10 cellular contexts compared by ENCODE assay signal in the genomic region with DNA sequence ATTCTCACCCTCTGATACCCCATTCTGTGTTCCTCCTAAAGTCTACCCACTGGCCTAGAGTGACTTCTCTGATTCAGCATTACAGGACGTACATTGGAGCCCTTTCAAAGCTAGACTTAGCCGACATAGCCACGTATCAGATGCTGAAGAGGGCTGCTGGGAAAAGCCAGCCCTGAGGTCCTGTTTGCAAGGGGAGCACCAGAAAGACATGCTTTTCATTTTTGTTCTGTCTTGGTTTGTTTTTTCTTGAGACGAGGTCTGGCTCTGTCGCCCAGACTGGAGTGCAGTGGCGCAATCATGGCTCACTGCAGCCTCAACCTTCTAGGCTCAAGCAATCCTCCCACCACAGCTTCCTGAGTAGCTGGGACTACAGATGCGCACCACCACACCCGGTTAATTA. TPM values are rescaled to one million over a fixed set of nuclear protein-coding genes. Genes with fewer than 3 reads are reported as not detected.
DNase-seq lines count a peak whose midpoint lies in the region; ATAC-seq and TF ChIP-seq lines count a peak whose summit lies in the region.
"Had no signal": no experiment of that assay in that cellular context is flagged by ENCODE, and none has a peak within 500 bp of the region (broad histone marks: within the 10 kb centered on the region; RNA-seq: fewer than 3 reads in every experiment).

No MANE protein-coding gene starts in this region.

- H3K14ac ChIP-seq in IMR-90 (replicated peaks; ENCODE audit: low read depth, low read length): peak overlapping the region; percentile 8; the same call in 1 of the 2 replicates

- BruUV-seq in IMR-90 (replicated peaks; lab: Mats Ljungman, UMichigan): no TSS peak

- TF ChIP-seq POLR2A in IMR-90 (IDR thresholded peaks at IDR 0.05; ENCODE audit: low read depth, low read length): 0 out of 2 replicates have a peak, but pooled peaks have one; percentile 28

- peak overlapping the region; percentile 39 for H3K18ac ChIP-seq in IMR-90 (ENCODE audit: low read depth, low read length)

- peak overlapping the region; percentile 93 for H2BK20ac ChIP-seq in IMR-90 (ENCODE audit: low read depth, low read length)

- POLR2A ChIA-PET in IMR-90 (lab: Charles Lee; ENCODE audit: unreplicated experiment): interaction anchor here (1.0 to 1.2 kb wide), 2 partner anchors 48 to 51 kb away, joined by 3 to 4 read pairs; no protein-coding TSS in a partner anchor

- DNase-seq in AG09309 (ENCODE audit: low read depth) (peak; percentile 71), IMR-90 (peak; percentile 88), hepatic stellate cell (ENCODE audit: low spot score) (peak; percentile 68), hypothalamus (lab: John Stamatoyannopoulos, UW) (no peak), NCI-H2081 treated with DMSO at 0.1 percent for 48 hours (lab: John Stamatoyannopoulos, UW) (no peak), sciatic nerve (ENCODE audit: low spot score) (no peak)
- peak; percentile 66 for DNase-seq in activated effector memory CD4-positive, alpha-beta T cell treated with anti-CD3 and anti-CD28 coated beads, Interleukin-2, amount 50 U/mL, for 16 hours
- DNase-seq: adrenal gland, NCI-H446 had no signal

- peaks cover 12% of the 10 kb centered on the region for H3K4me1 ChIP-seq in IMR-90 (ENCODE audit: control insufficient read depth, insufficient read depth, low read length)

- H3K56ac ChIP-seq in IMR-90 (ENCODE audit: extremely low read depth, insufficient read depth, low read length): peak overlapping the region; percentile 95

- H2AK5ac ChIP-seq in IMR-90 (ENCODE audit: low read depth, low read length): peak overlapping the region; percentile 95; the same call in 1 of the 2 replicates

- H2BK120ac ChIP-seq in IMR-90 (ENCODE audit: low read depth, low read length): peak overlapping the region; percentile 99

- H3K23ac ChIP-seq in IMR-90 (ENCODE audit: low read depth, low read length): peak overlapping the region; percentile 74; the same call in 1 of the 2 replicates

- peak overlapping the region; percentile 96 for H3K4ac ChIP-seq in IMR-90 (ENCODE audit: low read depth, low read length)

- peak overlapping the region; percentile 9; the same call in 1 of the 2 replicates for H3K9ac ChIP-seq in IMR-90 (ENCODE audit: low read depth, low read length)

- H4K8ac ChIP-seq in IMR-90 (ENCODE audit: low read depth in 2 of 2, low read length in 2 of 2): peak overlapping the region; percentile 87 to 93; a peak in 3 of 4 replicates

- intact Hi-C loops in IMR-90 (cut with micrococcal nuclease): no loop called here
- intact Hi-C loops in sciatic nerve (cut with DNase I): no loop called here

- dilution Hi-C loops in IMR-90 (cut with HindIII; ENCODE audit: low sequenced_read_pairs, unreplicated experiment): no loop called here

- CTCF ChIA-PET in IMR-90 (lab: Yijun Ruan, JAX): interaction anchor here (0.5 to 1.2 kb wide), 2 partner anchors 48 to 73 kb away, joined by 3 read pairs; no protein-coding TSS in a partner anchor

- peak overlapping the region; percentile 42; the same call in 2 of the 3 replicates for H2BK15ac ChIP-seq in IMR-90 (ENCODE audit: low read depth, low read length)

- no peaks in the 10 kb centered on the region for H3K9me3 ChIP-seq in IMR-90 (ENCODE audit: control insufficient read depth, insufficient read depth, low read length)
- H3K9me3 ChIP-seq: adrenal gland had no signal

- no peak overlapping the region for H3K4me3 ChIP-seq in AG09309 (ENCODE audit: control insufficient read depth, low read depth, low read length)
- H3K4me3 ChIP-seq in IMR-90 (ENCODE audit: insufficient read depth, low read depth, low read length): no peak overlapping the region
- H3K4me3 ChIP-seq: adrenal gland had no signal

- in situ Hi-C loops in IMR-90 (cut with MboI; ENCODE audit: low sequenced_read_pairs): no loop called here

- peak overlapping the region; percentile 99 for H4K91ac ChIP-seq in IMR-90 (ENCODE audit: insufficient read depth, low read depth, low read length)

- 30% methylated on average over 2 of the region's 8 CpGs; no CpG with 5 or more reads in 1 of the 2 experiments for WGBS in IMR-90 (ENCODE audit: extremely low coverage in 2 of 2, insufficient read length in 1 of 2), 2 experiments

- H4K20me1 ChIP-seq in IMR-90 (ENCODE audit: insufficient read depth, low read length): no peaks in the 10 kb centered on the region

- peak; percentile 68 for ATAC-seq in IMR-90 (ENCODE audit: low read depth)
- ATAC-seq in HG03521 (IDR thresholded peaks at IDR 0.05; ENCODE audit: unreplicated experiment): no peak
- no peak for ATAC-seq in sciatic nerve

- TF ChIP-seq RAD21 in IMR-90 (IDR thresholded peaks at IDR 0.05; ENCODE audit: low read length): no peak

- no peaks in the 10 kb centered on the region; the same call in 1 of the 2 replicates for H3K9me1 ChIP-seq in IMR-90 (ENCODE audit: insufficient read depth, low read length)

- peak overlapping the region; percentile 66 for H2AK9ac ChIP-seq in IMR-90 (replicated peaks; ENCODE audit: low read depth, low read length, poor library complexity)

- peak overlapping the region; percentile 0; the same call in 1 of the 2 replicates for H4K5ac ChIP-seq in IMR-90 (ENCODE audit: low read depth, low read length)

- TF ChIP-seq CTCF in AG09309 (IDR thresholded peaks at IDR 0.05; ENCODE audit: control insufficient read depth, insufficient read depth, low read depth, low read length, missing control alignments) (no peak), IMR-90 (conservative IDR thresholded peaks at IDR 0.05; ENCODE audit: low read depth, low read length) (no peak)

- H2AFZ ChIP-seq in IMR-90 (replicated peaks; ENCODE audit: low read length, poor library complexity): peak overlapping the region; percentile 82

- H3K27ac ChIP-seq in IMR-90 (ENCODE audit: insufficient read depth, low read length): peak overlapping the region; percentile 87; the same call in 1 of the 2 replicates

- H3K27me3 ChIP-seq in IMR-90 (ENCODE audit: control insufficient read depth, insufficient read depth, low read length): no peaks in the 10 kb centered on the region
- H3K27me3 ChIP-seq: adrenal gland had no signal

- no peaks in the 10 kb centered on the region for H3K36me3 ChIP-seq in IMR-90 (ENCODE audit: control insufficient read depth, insufficient read depth, low read length)
- H3K36me3 ChIP-seq: adrenal gland had no signal

- H3K4me2 ChIP-seq in IMR-90 (ENCODE audit: low read depth, low read length): no peak overlapping the region

- peaks cover 0 to 20% of the 10 kb centered on the region in 2 experiments; a peak in 2 of 4 replicates for H3K79me1 ChIP-seq in IMR-90 (ENCODE audit: low read depth in 1 of 2, low read length in 2 of 2)

- H2BK5ac ChIP-seq in IMR-90 (ENCODE audit: low read depth, low read length, poor library complexity, severe bottlenecking): peak overlapping the region; percentile 87

TF ChIP-seq in IMR-90, 13 proteins besides CTCF, POLR2A, EP300 and RAD21:
- TF ChIP-seq MAZ (IDR thresholded peaks at IDR 0.05; ENCODE audit: borderline replicate concordance, low read depth, low read length) (peak; percentile 50; the same call in 1 of the 2 replicates), MAFK (IDR thresholded peaks at IDR 0.05; ENCODE audit: low read depth, low read length) (no peak), FOS (IDR thresholded peaks at IDR 0.05; ENCODE audit: low read depth, low read length) (peak; percentile 21; the same call in 1 of the 2 replicates), MXI1 (IDR thresholded peaks at IDR 0.05; ENCODE audit: borderline replicate concordance, low read depth, low read length) (no peak), CEBPB (IDR thresholded peaks at IDR 0.05; ENCODE audit: low read depth, low read length) (peak; percentile 95), RCOR1 (IDR thresholded peaks at IDR 0.05; ENCODE audit: insufficient replicate concordance, low read length) (no peak), CHD1 (IDR thresholded peaks at IDR 0.05; ENCODE audit: low read depth, low read length) (no peak), BHLHE40 (IDR thresholded peaks at IDR 0.05; ENCODE audit: low read depth, low read length) (no peak), USF2 (IDR thresholded peaks at IDR 0.05; ENCODE audit: low read depth, low read length) (no peak), NFE2L2 (IDR thresholded peaks at IDR 0.05; ENCODE audit: low read depth, low read length) (peak; percentile 7; the same call in 1 of the 2 replicates), RFX5 (IDR thresholded peaks at IDR 0.05; ENCODE audit: low read depth, low read length) (no peak), SMC3 (IDR thresholded peaks at IDR 0.05; ENCODE audit: low read depth, low read length) (no peak)
- TF ChIP-seq, protein P1, sequence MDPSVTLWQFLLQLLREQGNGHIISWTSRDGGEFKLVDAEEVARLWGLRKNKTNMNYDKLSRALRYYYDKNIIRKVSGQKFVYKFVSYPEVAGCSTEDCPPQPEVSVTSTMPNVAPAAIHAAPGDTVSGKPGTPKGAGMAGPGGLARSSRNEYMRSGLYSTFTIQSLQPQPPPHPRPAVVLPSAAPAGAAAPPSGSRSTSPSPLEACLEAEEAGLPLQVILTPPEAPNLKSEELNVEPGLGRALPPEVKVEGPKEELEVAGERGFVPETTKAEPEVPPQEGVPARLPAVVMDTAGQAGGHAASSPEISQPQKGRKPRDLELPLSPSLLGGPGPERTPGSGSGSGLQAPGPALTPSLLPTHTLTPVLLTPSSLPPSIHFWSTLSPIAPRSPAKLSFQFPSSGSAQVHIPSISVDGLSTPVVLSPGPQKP (IDR thresholded peaks at IDR 0.05; ENCODE audit: borderline replicate concordance, low read depth, low read length): no peak
TF ChIP-seq in IMR-90: peak in this region for 4.

RNA-seq across cellular contexts. Expression of gene ZSWIM4, which starts 6.3 kb away (rescaled TPM):
- total RNA-seq in IMR-90 (2012; rRNA removed): 1.9 and 2.2 TPM in 2 replicates
- polyA plus RNA-seq in IMR-90 (2012; rRNA removed): 6.2 and 7.6 TPM in 2 replicates
- 4.7 and 10.4 TPM in 2 replicates for polyA plus RNA-seq in IMR-90 (2012; cell fraction: cytosol; rRNA removed)
- 13.1 and 27.5 TPM in 2 replicates for polyA plus RNA-seq in IMR-90 (2012; cell fraction: nucleus; rRNA removed; ENCODE audit: low replicate concordance)
- 8.2 TPM for total RNA-seq in sciatic nerve

RNA-seq across cellular contexts. Expression of gene C19orf53, which starts 14.7 kb away (rescaled TPM):
- total RNA-seq in IMR-90 (2012; rRNA removed) (61.3 and 68.3 TPM in 2 replicates), sciatic nerve (63.0 TPM)
- polyA plus RNA-seq in IMR-90 (2012; rRNA removed): 290 and 349 TPM in 2 replicates
- 572 and 791 TPM in 2 replicates for polyA plus RNA-seq in IMR-90 (2012; cell fraction: cytosol; rRNA removed)
- polyA plus RNA-seq in IMR-90 (2012; cell fraction: nucleus; rRNA removed; ENCODE audit: low replicate concordance): 129 and 215 TPM in 2 replicates

RNA-seq across cellular contexts. Expression of gene MRI1, which starts 24.7 kb away (rescaled TPM):
- total RNA-seq in IMR-90 (2012; rRNA removed) (26.7 and 28.9 TPM in 2 replicates), sciatic nerve (39.9 TPM)
- 37.6 and 45.5 TPM in 2 replicates for polyA plus RNA-seq in IMR-90 (2012; rRNA removed)
- polyA plus RNA-seq in IMR-90 (2012; cell fraction: cytosol; rRNA removed): 29.4 and 32.6 TPM in 2 replicates
- polyA plus RNA-seq in IMR-90 (2012; cell fraction: nucleus; rRNA removed; ENCODE audit: low replicate concordance): 200 and 405 TPM in 2 replicates

Comparison
In these comparisons a context has a peak if more than half of its experiments do, and no peak if none do; other contexts are left out.
1. DNase-seq: peak in AG09309 (single experiment), IMR-90 (single experiment), activated effector memory CD4-positive, alpha-beta T cell treated with anti-CD3 and anti-CD28 coated beads, Interleukin-2, amount 50 U/mL, for 16 hours (single experiment) and hepatic stellate cell (single experiment); none in hypothalamus (0 of 51), NCI-H2081 treated with DMSO at 0.1 percent for 48 hours (single experiment) and sciatic nerve (single experiment).